9 cellular contexts compared by ENCODE assay signal in the genomic region with DNA sequence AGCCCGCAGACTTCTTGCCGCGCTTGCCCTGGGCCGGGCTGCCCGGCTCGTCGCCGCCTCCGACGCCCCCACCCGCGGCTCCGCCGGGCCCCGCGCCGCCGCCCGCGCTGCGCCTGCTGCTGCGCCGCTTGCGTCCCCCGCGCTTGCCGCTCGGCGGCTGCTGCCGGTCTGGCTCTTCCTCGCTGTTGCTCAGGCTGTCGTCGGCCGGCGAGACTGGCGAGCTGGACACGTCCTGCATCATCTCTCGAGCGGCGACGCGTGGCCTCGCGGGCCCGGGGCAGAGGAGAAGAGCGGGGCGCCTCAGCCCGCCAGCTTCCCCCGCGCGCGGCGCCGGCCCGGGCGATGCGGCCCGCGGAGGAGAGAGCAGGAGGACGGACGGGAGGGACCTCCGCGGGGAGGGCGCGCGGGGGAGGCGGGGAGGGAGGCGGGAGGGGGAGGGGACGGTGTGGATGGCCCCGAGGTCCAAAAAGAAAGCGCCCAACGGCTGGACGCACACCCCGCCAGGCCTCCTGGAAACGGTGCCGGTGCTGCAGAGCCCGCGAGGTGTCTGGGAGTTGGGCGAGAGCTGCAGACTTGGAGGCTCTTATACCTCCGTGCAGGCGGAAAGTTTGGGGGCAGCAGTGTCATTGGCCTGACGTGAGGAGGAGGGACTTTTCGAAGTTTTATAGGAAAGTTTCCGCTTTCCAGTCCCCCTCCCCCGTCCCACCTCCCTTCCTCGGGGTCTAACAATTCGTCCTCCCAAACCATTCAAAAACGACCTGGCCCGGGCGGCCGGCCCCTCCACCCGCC. TPM values are rescaled to one million over a fixed set of nuclear protein-coding genes. Genes with fewer than 3 reads are reported as not detected.
A peak's percentile ranks its signal among the peaks of the same experiment; 100 is the strongest.
DNase-seq lines count a peak whose midpoint lies in the region; ATAC-seq and TF ChIP-seq lines count a peak whose summit lies in the region.
"Had no signal": no experiment of that assay in that cellular context is flagged by ENCODE, and none has a peak within 500 bp of the region (broad histone marks: within the 10 kb centered on the region; RNA-seq: fewer than 3 reads in every experiment).

TSS of gene TWIST1 (minus strand) at position 556 of the 789 bp plus-strand sequence. CDS start at position 241, 315 bp downstream.

- H3K4me3 Mint-ChIP-seq in activated CD8-positive, alpha-beta T cell treated with anti-CD3 and anti-CD28 coated beads for 36 hours, result no peak within 1 kb of the TSS

- peaks cover 0 to 36% (median 10%) of the 10 kb centered on the region in 12 donors for H3K4me1 ChIP-seq in heart left ventricle

- H3K4me3 ChIP-seq in GM12864 (ENCODE audit: low read depth, low read length), result peak within 1 kb of the TSS; percentile 27
- peak within 1 kb of the TSS; percentile 26 for H3K4me3 ChIP-seq in HL-60 (replicated peaks; ENCODE audit: insufficient read depth, low read length)
- peak within 1 kb of the TSS; percentile 33 to 76 (median 60) for H3K4me3 ChIP-seq in heart left ventricle

- H3K27me3 ChIP-seq in HL-60 (ENCODE audit: insufficient read depth, poor library complexity, severe bottlenecking) (peaks cover 58% of the 10 kb centered on the region), heart left ventricle (peaks cover 22 to 95% (median 80%) of the 10 kb centered on the region in 9 donors)

- H3K36me3 ChIP-seq in heart left ventricle, result no peaks in the 10 kb centered on the region

- WGBS in heart left ventricle, 4 donors, result 1% methylated on average over 23 to 92 of the region's 92 CpGs

- no peak within 1 kb of the TSS for H3K27ac Mint-ChIP-seq in activated CD8-positive, alpha-beta T cell treated with anti-CD3 and anti-CD28 coated beads for 36 hours

- POLR2A ChIA-PET in activated CD8-positive, alpha-beta T cell treated with anti-CD3 and anti-CD28 coated beads for 36 hours (lab: Charles Lee), result no interaction called here

- no peak within 1 kb of the TSS for H3K27ac ChIP-seq in HL-60 (replicated peaks)
- peak within 1 kb of the TSS in 10 of 12 donors; percentile 32 to 59 (median 49) for H3K27ac ChIP-seq in heart left ventricle
- H3K27ac ChIP-seq: VCaP had no signal

- H3K27me3 Mint-ChIP-seq in activated CD8-positive, alpha-beta T cell treated with anti-CD3 and anti-CD28 coated beads for 36 hours, result peaks cover 59% of the 10 kb centered on the region

- no peak for DNase-seq in GM12864 (ENCODE audit: low read depth)
- DNase-seq in HL-60 (ENCODE audit: low read depth in 1 of 2, low spot score in 1 of 2), result no peak
- DNase-seq in activated CD8-positive, alpha-beta T cell treated with anti-CD3 and anti-CD28 coated beads for 36 hours, result no peak
- DNase-seq in heart left ventricle, result peak; percentile 56 to 71 (median 58)
- DNase-seq in sciatic nerve (ENCODE audit: low spot score), result peak; percentile 87
- no peak for DNase-seq in mesenteric fat pad (ENCODE audit: low spot score)
- no peak for DNase-seq in stimulated activated naive CD4-positive, alpha-beta T cell (lab: John Stamatoyannopoulos, UW)

- peak; percentile 58 for ATAC-seq in activated CD8-positive, alpha-beta T cell treated with anti-CD3 and anti-CD28 coated beads for 36 hours
- ATAC-seq in heart left ventricle (peak; percentile 44 to 85 (median 78)), sciatic nerve (peak; percentile 89), HG03571 (IDR thresholded peaks at IDR 0.05; ENCODE audit: unreplicated experiment) (no peak)

- TF ChIP-seq POLR2A in heart left ventricle (IDR thresholded peaks at IDR 0.05), result no peak

- intact Hi-C loops in activated CD8-positive, alpha-beta T cell treated with anti-CD3 and anti-CD28 coated beads for 36 hours (cut with micrococcal nuclease), result loop anchor here (10.0 kb wide), 1 partner anchor 1678 kb away; no protein-coding TSS in a partner anchor
- intact Hi-C loops in heart left ventricle (cut with DNase I), result no loop called here
- intact Hi-C loops in sciatic nerve (cut with DNase I), result no loop called here

- H3K9me3 ChIP-seq in heart left ventricle, result no peaks in the 10 kb centered on the region

- CTCF ChIA-PET in activated CD8-positive, alpha-beta T cell treated with anti-CD3 and anti-CD28 coated beads for 36 hours (lab: Charles Lee), result no interaction called here

- H3K9me3 Mint-ChIP-seq in activated CD8-positive, alpha-beta T cell treated with anti-CD3 and anti-CD28 coated beads for 36 hours, result no peaks in the 10 kb centered on the region

- no peak for TF ChIP-seq CTCF in GM12864 (IDR thresholded peaks at IDR 0.05; ENCODE audit: low read depth, low read length, missing control alignments)
- no peak for TF ChIP-seq CTCF in HL-60 (IDR thresholded peaks at IDR 0.05; ENCODE audit: insufficient read depth, low read length)
- no peak for TF ChIP-seq CTCF in activated CD8-positive, alpha-beta T cell treated with anti-CD3 and anti-CD28 coated beads for 36 hours (IDR thresholded peaks at IDR 0.05)
- no peak for TF ChIP-seq CTCF in heart left ventricle (IDR thresholded peaks at IDR 0.05)

- H3K4me1 Mint-ChIP-seq in activated CD8-positive, alpha-beta T cell treated with anti-CD3 and anti-CD28 coated beads for 36 hours (ENCODE audit: low read depth), result peaks cover 2% of the 10 kb centered on the region

- no peaks in the 10 kb centered on the region for H3K36me3 Mint-ChIP-seq in activated CD8-positive, alpha-beta T cell treated with anti-CD3 and anti-CD28 coated beads for 36 hours (ENCODE audit: low read depth)

RNA-seq across cellular contexts. Expression of gene TWIST1, which starts in this region (rescaled TPM):
- under 1 TPM in 1 of 2 experiments, not detected in 1; 0.20 TPM for total RNA-seq in activated CD8-positive, alpha-beta T cell treated with anti-CD3 and anti-CD28 coated beads for 36 hours
- total RNA-seq in heart left ventricle, result 1 to 10 TPM in 4 of 9 donors, under 1 TPM in 5; 0.38 to 4.6 (median 0.87) TPM
- 1 to 10 TPM; 1.1 to 1.7 TPM for polyA plus RNA-seq in heart left ventricle
- total RNA-seq in sciatic nerve, result 14.7 TPM
- total RNA-seq in mesenteric fat pad, result 7.1 TPM

Comparison
In these comparisons a context has a peak if more than half of its experiments do, and no peak if none do; other contexts are left out.
1. Peak in ATAC-seq in activated CD8-positive, alpha-beta T cell treated with anti-CD3 and anti-CD28 coated beads for 36 hours; RNA of the gene not detected or under 1 TPM.
2. DNase-seq: peak in heart left ventricle (5 of 5) and sciatic nerve (single experiment); none in GM12864 (single experiment), HL-60 (0 of 2), activated CD8-positive, alpha-beta T cell treated with anti-CD3 and anti-CD28 coated beads for 36 hours (single experiment), mesenteric fat pad (single experiment) and stimulated activated naive CD4-positive, alpha-beta T cell (0 of 6).
3. Peak in every context shown above with its lines, with median percentiles within 50 percentile points of each other: H3K4me3 ChIP-seq.